In genomic region chr5:131082034-131082550, GRCh38 we compare ENCODE assay signal across 25 cellular contexts.
"Had no signal": no experiment of that assay in that cellular context is flagged by ENCODE, and none has a peak within 500 bp of the region (broad histone marks: within the 10 kb centered on the region; RNA-seq: fewer than 3 reads in every experiment).

No MANE protein-coding gene starts in this region.

- H3K27ac Mint-ChIP-seq: activated CD8-positive, alpha-beta T cell treated with anti-CD3 and anti-CD28 coated beads for 36 hours; activated naive CD8-positive, alpha-beta T cell treated with anti-CD3 and anti-CD28 coated beads, Interleukin-2, amount 10 ng/mL, durations not matched to agents 7 days and 5 days; activated T-helper 17 cell treated with anti-CD3 and anti-CD28 coated beads, Interleukin-2, amount 50 U/mL, for 72 hours; mesothelial cell of epicardium; natural killer cell treated with Interleukin-12 subunit alpha and Interleukin-12 subunit beta and Interleukin-15 and Interleukin-18, amount 100 ng/mL, for 72 hours had no signal

- ATAC-seq: activated CD8-positive, alpha-beta T cell treated with anti-CD3 and anti-CD28 coated beads for 36 hours; activated T-helper 17 cell treated with anti-CD3 and anti-CD28 coated beads, Interleukin-2, amount 50 U/mL, for 72 hours; esophagus mucosa; left lobe of liver; natural killer cell treated with Interleukin-12 subunit alpha and Interleukin-12 subunit beta and Interleukin-15 and Interleukin-18, amount 100 ng/mL, for 72 hours; stimulated activated naive CD8-positive, alpha-beta T cell treated with anti-CD3 and anti-CD28 coated beads, Interleukin-15, Interleukin-2, amounts not matched to agents 100 U/mL and 50 U/mL, for 24 hours had no signal

- H3K36me3 Mint-ChIP-seq: natural killer cell treated with Interleukin-12 subunit alpha and Interleukin-12 subunit beta and Interleukin-15 and Interleukin-18, amount 100 ng/mL, for 72 hours had no signal

- H3K9me3 ChIP-seq: sigmoid colon, vagina had no signal

- H3K4me3 Mint-ChIP-seq: activated CD8-positive, alpha-beta T cell treated with anti-CD3 and anti-CD28 coated beads for 36 hours; activated naive CD8-positive, alpha-beta T cell treated with anti-CD3 and anti-CD28 coated beads, Interleukin-2, amount 10 ng/mL, durations not matched to agents 7 days and 5 days; activated T-helper 17 cell treated with anti-CD3 and anti-CD28 coated beads, Interleukin-2, amount 50 U/mL, for 72 hours; mesothelial cell of epicardium; natural killer cell treated with Interleukin-12 subunit alpha and Interleukin-12 subunit beta and Interleukin-15 and Interleukin-18, amount 100 ng/mL, for 72 hours had no signal

- H3K36me3 ChIP-seq: sigmoid colon, vagina had no signal

- DNase-seq: activated CD4-positive, alpha-beta T cell treated with anti-CD3 and anti-CD28 coated beads for 48 hours; activated CD4-positive, CD25-positive, alpha-beta regulatory T cell; activated CD8-positive, alpha-beta T cell treated with anti-CD3 and anti-CD28 coated beads for 36 hours; activated naive CD4-positive, alpha-beta T cell; activated naive CD8-positive, alpha-beta T cell treated with anti-CD3 and anti-CD28 coated beads, Interleukin-2, amount 10 ng/mL, durations not matched to agents 7 days and 5 days; activated T-cell treated with anti-CD3 and anti-CD28 coated beads, Interleukin-2, amount 50 U/mL, for 1 hour; anterior cingulate cortex; foreskin melanocyte; hypothalamus; nucleus accumbens; posterior cingulate gyrus; sigmoid colon; stimulated activated CD4-positive, alpha-beta T cell treated with anti-CD3 and anti-CD28 coated beads, Interleukin-2, amount 100 ng/mL, for 24 hours; stimulated activated naive CD8-positive, alpha-beta T cell treated with anti-CD3 and anti-CD28 coated beads, Interleukin-15, Interleukin-2, amounts not matched to agents 100 U/mL and 50 U/mL, for 24 hours; T-helper 1 cell; T-helper 9 cell had no signal

- H3K4me1 ChIP-seq: sigmoid colon, vagina had no signal

- H3K4me3 ChIP-seq: coronary artery, lung, sigmoid colon, vagina had no signal

- H3K27ac ChIP-seq: coronary artery, sigmoid colon, vagina had no signal

- H3K4me1 Mint-ChIP-seq: mesothelial cell of epicardium had no signal

- H3K27me3 Mint-ChIP-seq: activated CD8-positive, alpha-beta T cell treated with anti-CD3 and anti-CD28 coated beads for 36 hours; activated naive CD8-positive, alpha-beta T cell treated with anti-CD3 and anti-CD28 coated beads, Interleukin-2, amount 10 ng/mL, durations not matched to agents 7 days and 5 days had no signal

- H3K27me3 ChIP-seq: sigmoid colon, vagina had no signal

- FAIRE-seq: keratinocyte had no signal

- H3K9me3 Mint-ChIP-seq: activated CD8-positive, alpha-beta T cell treated with anti-CD3 and anti-CD28 coated beads for 36 hours; activated T-helper 17 cell treated with anti-CD3 and anti-CD28 coated beads, Interleukin-2, amount 50 U/mL, for 72 hours; natural killer cell treated with Interleukin-12 subunit alpha and Interleukin-12 subunit beta and Interleukin-15 and Interleukin-18, amount 100 ng/mL, for 72 hours had no signal
